ENCODE assay signal across 1 cellular context in the genomic region with DNA sequence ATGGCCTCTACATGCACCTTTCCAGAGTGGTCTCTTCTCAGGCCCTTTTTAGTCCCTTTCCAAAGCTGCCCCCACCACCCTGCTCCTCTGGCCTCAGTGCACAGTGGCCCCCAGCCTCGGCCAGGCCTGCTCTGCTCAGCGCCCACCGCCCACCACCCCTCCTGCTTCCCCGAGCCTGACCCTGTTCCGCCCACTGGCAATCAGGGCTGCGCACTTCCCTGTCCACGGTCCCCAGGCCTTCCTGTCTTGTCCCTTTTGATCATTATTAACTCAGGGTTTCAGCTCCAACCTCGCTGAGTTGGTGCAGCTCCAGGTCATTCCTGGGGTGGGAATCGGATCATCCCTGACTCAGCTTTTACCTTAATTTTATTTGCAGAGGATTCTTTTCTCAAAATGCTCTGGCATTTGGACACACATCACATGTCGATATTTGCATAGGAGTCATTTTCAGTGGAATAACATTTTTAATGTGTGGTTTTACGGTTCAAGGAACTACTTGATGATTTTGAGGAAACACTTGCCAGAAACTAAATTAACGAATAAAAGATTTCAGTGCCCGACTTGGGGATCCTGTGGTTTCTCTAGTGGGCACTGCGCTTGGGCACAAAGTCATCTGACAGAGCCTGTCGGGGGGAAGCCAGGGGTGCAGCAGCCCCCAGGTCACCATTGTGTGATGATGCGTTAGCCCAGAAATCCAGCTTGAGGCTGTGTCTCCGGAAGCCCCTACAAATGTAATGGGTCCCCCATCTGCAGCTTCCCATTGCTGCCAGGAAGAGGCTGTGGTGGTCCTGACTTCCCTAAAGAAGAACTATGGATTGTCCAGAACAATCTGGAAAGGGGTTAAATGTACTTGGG.
TF ChIP-seq lines count a peak whose summit lies in the region.

No MANE protein-coding gene starts in this region.

TF ChIP-seq in H1, 55 proteins besides CTCF, POLR2A, EP300 and RAD21:
- no peak for TF ChIP-seq TEAD4 (IDR thresholded peaks at IDR 0.05; ENCODE audit: low read depth, low read length)
- no peak for TF ChIP-seq RXRA (IDR thresholded peaks at IDR 0.05; ENCODE audit: insufficient read depth, low read depth, low read length)
- TF ChIP-seq SIX5 (IDR thresholded peaks at IDR 0.05; ENCODE audit: low read depth, low read length) = no peak
- TF ChIP-seq BRCA1 (IDR thresholded peaks at IDR 0.05; ENCODE audit: low read depth, low read length) = no peak
- no peak for TF ChIP-seq EGR1 (IDR thresholded peaks at IDR 0.05; ENCODE audit: borderline replicate concordance, low read depth, low read length)
- TF ChIP-seq RNF2 (IDR thresholded peaks at IDR 0.05; ENCODE audit: borderline replicate concordance, low read depth, low read length, missing control alignments, poor library complexity, severe bottlenecking) = no peak
- TF ChIP-seq SP2 (IDR thresholded peaks at IDR 0.05; ENCODE audit: low read length) = no peak
- no peak for TF ChIP-seq CBX5 (IDR thresholded peaks at IDR 0.05; ENCODE audit: low read depth, low read length)
- no peak for TF ChIP-seq SIRT6 (IDR thresholded peaks at IDR 0.05; ENCODE audit: low read length)
- no peak for TF ChIP-seq SUZ12 (IDR thresholded peaks at IDR 0.05; ENCODE audit: low read length)
- TF ChIP-seq, protein P1, sequence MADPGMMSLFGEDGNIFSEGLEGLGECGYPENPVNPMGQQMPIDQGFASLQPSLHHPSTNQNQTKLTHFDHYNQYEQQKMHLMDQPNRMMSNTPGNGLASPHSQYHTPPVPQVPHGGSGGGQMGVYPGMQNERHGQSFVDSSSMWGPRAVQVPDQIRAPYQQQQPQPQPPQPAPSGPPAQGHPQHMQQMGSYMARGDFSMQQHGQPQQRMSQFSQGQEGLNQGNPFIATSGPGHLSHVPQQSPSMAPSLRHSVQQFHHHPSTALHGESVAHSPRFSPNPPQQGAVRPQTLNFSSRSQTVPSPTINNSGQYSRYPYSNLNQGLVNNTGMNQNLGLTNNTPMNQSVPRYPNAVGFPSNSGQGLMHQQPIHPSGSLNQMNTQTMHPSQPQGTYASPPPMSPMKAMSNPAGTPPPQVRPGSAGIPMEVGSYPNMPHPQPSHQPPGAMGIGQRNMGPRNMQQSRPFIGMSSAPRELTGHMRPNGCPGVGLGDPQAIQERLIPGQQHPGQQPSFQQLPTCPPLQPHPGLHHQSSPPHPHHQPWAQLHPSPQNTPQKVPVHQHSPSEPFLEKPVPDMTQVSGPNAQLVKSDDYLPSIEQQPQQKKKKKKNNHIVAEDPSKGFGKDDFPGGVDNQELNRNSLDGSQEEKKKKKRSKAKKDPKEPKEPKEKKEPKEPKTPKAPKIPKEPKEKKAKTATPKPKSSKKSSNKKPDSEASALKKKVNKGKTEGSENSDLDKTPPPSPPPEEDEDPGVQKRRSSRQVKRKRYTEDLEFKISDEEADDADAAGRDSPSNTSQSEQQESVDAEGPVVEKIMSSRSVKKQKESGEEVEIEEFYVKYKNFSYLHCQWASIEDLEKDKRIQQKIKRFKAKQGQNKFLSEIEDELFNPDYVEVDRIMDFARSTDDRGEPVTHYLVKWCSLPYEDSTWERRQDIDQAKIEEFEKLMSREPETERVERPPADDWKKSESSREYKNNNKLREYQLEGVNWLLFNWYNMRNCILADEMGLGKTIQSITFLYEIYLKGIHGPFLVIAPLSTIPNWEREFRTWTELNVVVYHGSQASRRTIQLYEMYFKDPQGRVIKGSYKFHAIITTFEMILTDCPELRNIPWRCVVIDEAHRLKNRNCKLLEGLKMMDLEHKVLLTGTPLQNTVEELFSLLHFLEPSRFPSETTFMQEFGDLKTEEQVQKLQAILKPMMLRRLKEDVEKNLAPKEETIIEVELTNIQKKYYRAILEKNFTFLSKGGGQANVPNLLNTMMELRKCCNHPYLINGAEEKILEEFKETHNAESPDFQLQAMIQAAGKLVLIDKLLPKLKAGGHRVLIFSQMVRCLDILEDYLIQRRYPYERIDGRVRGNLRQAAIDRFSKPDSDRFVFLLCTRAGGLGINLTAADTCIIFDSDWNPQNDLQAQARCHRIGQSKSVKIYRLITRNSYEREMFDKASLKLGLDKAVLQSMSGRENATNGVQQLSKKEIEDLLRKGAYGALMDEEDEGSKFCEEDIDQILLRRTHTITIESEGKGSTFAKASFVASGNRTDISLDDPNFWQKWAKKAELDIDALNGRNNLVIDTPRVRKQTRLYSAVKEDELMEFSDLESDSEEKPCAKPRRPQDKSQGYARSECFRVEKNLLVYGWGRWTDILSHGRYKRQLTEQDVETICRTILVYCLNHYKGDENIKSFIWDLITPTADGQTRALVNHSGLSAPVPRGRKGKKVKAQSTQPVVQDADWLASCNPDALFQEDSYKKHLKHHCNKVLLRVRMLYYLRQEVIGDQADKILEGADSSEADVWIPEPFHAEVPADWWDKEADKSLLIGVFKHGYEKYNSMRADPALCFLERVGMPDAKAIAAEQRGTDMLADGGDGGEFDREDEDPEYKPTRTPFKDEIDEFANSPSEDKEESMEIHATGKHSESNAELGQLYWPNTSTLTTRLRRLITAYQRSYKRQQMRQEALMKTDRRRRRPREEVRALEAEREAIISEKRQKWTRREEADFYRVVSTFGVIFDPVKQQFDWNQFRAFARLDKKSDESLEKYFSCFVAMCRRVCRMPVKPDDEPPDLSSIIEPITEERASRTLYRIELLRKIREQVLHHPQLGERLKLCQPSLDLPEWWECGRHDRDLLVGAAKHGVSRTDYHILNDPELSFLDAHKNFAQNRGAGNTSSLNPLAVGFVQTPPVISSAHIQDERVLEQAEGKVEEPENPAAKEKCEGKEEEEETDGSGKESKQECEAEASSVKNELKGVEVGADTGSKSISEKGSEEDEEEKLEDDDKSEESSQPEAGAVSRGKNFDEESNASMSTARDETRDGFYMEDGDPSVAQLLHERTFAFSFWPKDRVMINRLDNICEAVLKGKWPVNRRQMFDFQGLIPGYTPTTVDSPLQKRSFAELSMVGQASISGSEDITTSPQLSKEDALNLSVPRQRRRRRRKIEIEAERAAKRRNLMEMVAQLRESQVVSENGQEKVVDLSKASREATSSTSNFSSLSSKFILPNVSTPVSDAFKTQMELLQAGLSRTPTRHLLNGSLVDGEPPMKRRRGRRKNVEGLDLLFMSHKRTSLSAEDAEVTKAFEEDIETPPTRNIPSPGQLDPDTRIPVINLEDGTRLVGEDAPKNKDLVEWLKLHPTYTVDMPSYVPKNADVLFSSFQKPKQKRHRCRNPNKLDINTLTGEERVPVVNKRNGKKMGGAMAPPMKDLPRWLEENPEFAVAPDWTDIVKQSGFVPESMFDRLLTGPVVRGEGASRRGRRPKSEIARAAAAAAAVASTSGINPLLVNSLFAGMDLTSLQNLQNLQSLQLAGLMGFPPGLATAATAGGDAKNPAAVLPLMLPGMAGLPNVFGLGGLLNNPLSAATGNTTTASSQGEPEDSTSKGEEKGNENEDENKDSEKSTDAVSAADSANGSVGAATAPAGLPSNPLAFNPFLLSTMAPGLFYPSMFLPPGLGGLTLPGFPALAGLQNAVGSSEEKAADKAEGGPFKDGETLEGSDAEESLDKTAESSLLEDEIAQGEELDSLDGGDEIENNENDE (IDR thresholded peaks at IDR 0.05; ENCODE audit: insufficient replicate concordance, low read length) = no peak
- TF ChIP-seq SP4 (IDR thresholded peaks at IDR 0.05; ENCODE audit: low read length) = no peak
- no peak for TF ChIP-seq BCL11A (IDR thresholded peaks at IDR 0.05; ENCODE audit: low read depth in 2 of 2, low read length in 2 of 2)
- TF ChIP-seq, protein P2, sequence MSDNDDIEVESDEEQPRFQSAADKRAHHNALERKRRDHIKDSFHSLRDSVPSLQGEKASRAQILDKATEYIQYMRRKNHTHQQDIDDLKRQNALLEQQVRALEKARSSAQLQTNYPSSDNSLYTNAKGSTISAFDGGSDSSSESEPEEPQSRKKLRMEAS (IDR thresholded peaks at IDR 0.05) = no peak
- no peak for TF ChIP-seq KDM4A (IDR thresholded peaks at IDR 0.05; ENCODE audit: low read depth, low read length, severe bottlenecking)
- TF ChIP-seq TCF12 (IDR thresholded peaks at IDR 0.05; ENCODE audit: low read depth, low read length) = no peak
- no peak for TF ChIP-seq GTF2F1 (IDR thresholded peaks at IDR 0.05; ENCODE audit: borderline replicate concordance, low read depth, low read length)
- TF ChIP-seq, protein P3, sequence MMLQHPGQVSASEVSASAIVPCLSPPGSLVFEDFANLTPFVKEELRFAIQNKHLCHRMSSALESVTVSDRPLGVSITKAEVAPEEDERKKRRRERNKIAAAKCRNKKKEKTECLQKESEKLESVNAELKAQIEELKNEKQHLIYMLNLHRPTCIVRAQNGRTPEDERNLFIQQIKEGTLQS (IDR thresholded peaks at IDR 0.05; ENCODE audit: insufficient read depth, low read depth, low read length) = no peak
- no peak for TF ChIP-seq PHF8 (conservative IDR thresholded peaks at IDR 0.05; ENCODE audit: low read depth, low read length)
